In the genomic region with DNA sequence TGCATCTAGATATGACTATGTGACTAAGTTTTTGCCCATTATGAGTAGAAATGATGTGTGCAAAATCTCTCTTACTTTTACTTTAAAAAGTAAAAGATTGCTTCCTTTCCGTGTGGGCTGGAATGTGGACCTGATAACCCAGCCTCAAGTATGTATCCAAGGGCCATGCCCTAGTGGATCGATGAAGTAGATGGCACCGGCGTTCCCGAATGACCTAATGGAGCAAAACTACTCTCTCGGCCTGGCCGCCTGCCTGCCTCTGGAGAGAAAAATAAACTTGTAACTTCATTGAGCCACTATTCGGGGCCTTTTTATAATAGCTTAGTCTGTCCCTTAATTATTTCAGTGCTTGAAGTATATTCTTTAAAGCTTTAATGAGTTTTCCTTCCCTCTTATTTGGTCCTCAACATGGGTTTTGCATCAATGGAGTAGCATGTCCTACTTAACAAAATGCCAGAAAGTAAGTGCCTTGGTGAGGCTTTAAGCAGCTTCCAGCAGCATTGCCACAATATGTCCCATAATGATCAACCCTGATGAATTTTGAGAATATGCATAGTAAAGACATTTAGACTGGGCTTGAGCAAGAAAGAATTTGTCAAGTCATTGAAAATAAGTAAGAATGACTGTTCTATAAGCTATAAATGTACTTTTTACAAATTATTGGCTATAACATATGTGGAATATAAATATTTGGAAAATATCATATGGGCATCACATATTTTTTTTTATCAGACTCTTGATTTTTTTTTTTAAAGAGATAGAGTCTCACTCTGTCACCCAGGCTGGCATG, we compare ENCODE assay signal across 20 cellular contexts.
"Had no signal": no experiment of that assay in that cellular context is flagged by ENCODE, and none has a peak within 500 bp of the region (broad histone marks: within the 10 kb centered on the region; RNA-seq: fewer than 3 reads in every experiment).

No MANE protein-coding gene starts in this region.

- H3K36me3 ChIP-seq: neural progenitor cell, right atrium auricular region, uterus had no signal

- H3K27ac ChIP-seq: foreskin keratinocyte, neural progenitor cell, psoas muscle, uterus had no signal

- H3K4me1 ChIP-seq: foreskin keratinocyte, psoas muscle, uterus had no signal

- H3K4me3 ChIP-seq: neural progenitor cell, psoas muscle, right atrium auricular region, uterus had no signal

- H3K9me3 ChIP-seq: psoas muscle, right atrium auricular region, uterus had no signal

- H3K27me3 ChIP-seq: foreskin keratinocyte, neural progenitor cell, right atrium auricular region, uterus had no signal

- DNase-seq: activated B cell treated with CpG ODN at 0.5 μM for 24 hours; activated CD4-positive, alpha-beta T cell treated with anti-CD3 and anti-CD28 coated beads for 36 hours; activated CD4-positive, alpha-beta T cell treated with anti-CD3 and anti-CD28 coated beads, Interleukin-2, amount 50 U/mL, for 4 hours; activated CD8-positive, alpha-beta memory T cell treated with anti-CD3 and anti-CD28 coated beads for 24 hours; activated CD8-positive, alpha-beta memory T cell treated with anti-CD3 and anti-CD28 coated beads, Interleukin-2, amount 50 U/mL, for 4 hours; activated T-cell treated with anti-CD3 and anti-CD28 coated beads, Interleukin-2, amount 50 U/mL, for 24 hours; effector CD8-positive, alpha-beta T cell; erythroblast; foreskin keratinocyte; kidney; mesenchymal stem cell; naive thymus-derived CD8-positive, alpha-beta T cell; psoas muscle; stimulated activated CD4-positive, alpha-beta T cell treated with anti-CD3 and anti-CD28 coated beads, Interleukin-2, amount 100 ng/mL, for 24 hours; stimulated activated naive CD8-positive, alpha-beta T cell treated with anti-CD3 and anti-CD28 coated beads, Interleukin-15, amount 100 ng/mL, for 72 hours; SW 1271; T-helper 17 cell; uterus had no signal
